1 cellular context compared by ENCODE assay signal in the genomic region with DNA sequence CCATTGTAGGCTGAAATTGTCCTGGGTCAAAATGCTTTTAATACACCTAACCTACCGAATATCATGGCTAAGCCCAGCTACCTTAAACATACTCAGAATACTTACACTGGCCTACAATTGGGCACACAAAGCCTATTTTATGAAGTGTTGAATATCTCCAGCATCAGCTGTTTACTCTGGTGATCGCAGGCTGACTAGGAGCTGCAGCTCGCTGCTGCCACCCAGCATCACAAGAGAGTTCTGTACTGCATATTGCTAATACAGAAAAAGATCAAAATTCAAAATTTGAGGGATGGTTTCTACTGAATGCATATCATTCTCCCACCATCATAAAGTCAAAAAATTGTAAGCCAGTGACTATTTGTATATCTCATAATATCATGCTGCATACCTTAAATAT.
TF ChIP-seq lines count a peak whose summit lies in the region.

No MANE protein-coding gene starts in this region.

TF ChIP-seq in H1, 55 proteins besides CTCF, POLR2A, EP300 and RAD21:
- no peak for TF ChIP-seq SP2 (IDR thresholded peaks at IDR 0.05; ENCODE audit: low read length)
- no peak for TF ChIP-seq HDAC2 (IDR thresholded peaks at IDR 0.05; ENCODE audit: borderline replicate concordance in 1 of 2, low read depth in 2 of 2, low read length in 2 of 2)
